Comparison of ENCODE assay signal across 18 cellular contexts in genomic region chr12:125299840-125300239, GRCh38.
DNase-seq lines count a peak whose midpoint lies in the region; ATAC-seq and TF ChIP-seq lines count a peak whose summit lies in the region.
"Had no signal": no experiment of that assay in that cellular context is flagged by ENCODE, and none has a peak within 500 bp of the region (broad histone marks: within the 10 kb centered on the region; RNA-seq: fewer than 3 reads in every experiment).

No MANE protein-coding gene starts in this region.

- H3K9me3 Mint-ChIP-seq in stimulated activated naive CD8-positive, alpha-beta T cell treated with anti-CD3 and anti-CD28 coated beads, Interleukin-15, amount 100 ng/mL, for 72 hours: no peaks in the 10 kb centered on the region
- H3K9me3 Mint-ChIP-seq in neural progenitor cell (peaks cover 7% of the 10 kb centered on the region), mesothelial cell of epicardium (no peaks in the 10 kb centered on the region)

- no peaks in the 10 kb centered on the region for H3F3A ChIP-seq in neural progenitor cell (ENCODE audit: low read depth)

- H3K36me3 Mint-ChIP-seq in neural progenitor cell: no peaks in the 10 kb centered on the region
- no peaks in the 10 kb centered on the region for H3K36me3 Mint-ChIP-seq in mesothelial cell of epicardium
- H3K36me3 Mint-ChIP-seq: CD4-positive, alpha-beta memory T cell had no signal

- H3K27ac ChIP-seq in coronary artery: no peak overlapping the region
- H3K27ac ChIP-seq in neural progenitor cell: no peak overlapping the region

- H2AFZ ChIP-seq in neural progenitor cell (replicated peaks): no peak overlapping the region
- H2AFZ ChIP-seq: GM23338 had no signal

- DNase-seq in stimulated activated naive CD8-positive, alpha-beta T cell treated with anti-CD3 and anti-CD28 coated beads, Interleukin-15, amount 100 ng/mL, for 72 hours: no peak
- DNase-seq in stimulated activated naive CD8-positive, alpha-beta T cell treated with anti-CD3 and anti-CD28 coated beads, Interleukin-15, Interleukin-2, amounts not matched to agents 100 U/mL and 50 U/mL, for 24 hours: no peak
- DNase-seq in coronary artery (ENCODE audit: low spot score): peak; percentile 49
- DNase-seq in neural progenitor cell (ENCODE audit: low spot score): no peak
- DNase-seq in NCI-H226: no peak
- no peak for DNase-seq in mesothelial cell of epicardium (ENCODE audit: low spot score in 2 of 2, unreplicated experiment in 2 of 2)
- DNase-seq: 8988T; C1 segment of cervical spinal cord; Calu3; CD4-positive, alpha-beta memory T cell; COR-L47; DMS53; DMS79 treated with DMSO at 0.1 percent for 48 hours; GF-D8; HFFc6 had no signal

- TF ChIP-seq CTCF in coronary artery (IDR thresholded peaks at IDR 0.05) (no peak), neural progenitor cell (IDR thresholded peaks at IDR 0.05) (no peak), mesothelial cell of epicardium (IDR thresholded peaks at IDR 0.05; ENCODE audit: unreplicated experiment) (no peak)

- no peak overlapping the region for H3K4me3 Mint-ChIP-seq in stimulated activated naive CD8-positive, alpha-beta T cell treated with anti-CD3 and anti-CD28 coated beads, Interleukin-15, amount 100 ng/mL, for 72 hours
- H3K4me3 Mint-ChIP-seq in neural progenitor cell: no peak overlapping the region
- H3K4me3 Mint-ChIP-seq in mesothelial cell of epicardium: no peak overlapping the region
- H3K4me3 Mint-ChIP-seq: CD4-positive, alpha-beta memory T cell; GM23338; HFFc6 had no signal

- no peaks in the 10 kb centered on the region for H3K36me3 ChIP-seq in neural progenitor cell
- H3K36me3 ChIP-seq: HAP-1 had no signal

- peaks cover 7% of the 10 kb centered on the region for H3K4me1 ChIP-seq in neural progenitor cell
- H3K4me1 ChIP-seq: HAP-1 had no signal

- no peaks in the 10 kb centered on the region for H3K79me2 ChIP-seq in neural progenitor cell (ENCODE audit: low read depth)

- no peak overlapping the region for H3K9ac ChIP-seq in neural progenitor cell

- H3K27ac Mint-ChIP-seq in stimulated activated naive CD8-positive, alpha-beta T cell treated with anti-CD3 and anti-CD28 coated beads, Interleukin-15, amount 100 ng/mL, for 72 hours: no peak overlapping the region
- H3K27ac Mint-ChIP-seq in neural progenitor cell (peak overlapping the region; percentile 72), mesothelial cell of epicardium (no peak overlapping the region)
- H3K27ac Mint-ChIP-seq: CD4-positive, alpha-beta memory T cell; GM23338; HFFc6 had no signal

- H3K9me3 ChIP-seq in neural progenitor cell (ENCODE audit: low read depth): no peaks in the 10 kb centered on the region
- H3K9me3 ChIP-seq: HAP-1 had no signal

- no peaks in the 10 kb centered on the region for H3K27me3 ChIP-seq in neural progenitor cell

- no peaks in the 10 kb centered on the region for H4K20me1 ChIP-seq in neural progenitor cell (ENCODE audit: low read depth)

- H3K4me2 ChIP-seq in neural progenitor cell: no peak overlapping the region
- H3K4me2 ChIP-seq: GM23338 had no signal

- no peaks in the 10 kb centered on the region for H3K4me1 Mint-ChIP-seq in stimulated activated naive CD8-positive, alpha-beta T cell treated with anti-CD3 and anti-CD28 coated beads, Interleukin-15, amount 100 ng/mL, for 72 hours
- H3K4me1 Mint-ChIP-seq in neural progenitor cell (peaks cover 5% of the 10 kb centered on the region), mesothelial cell of epicardium (no peaks in the 10 kb centered on the region)

- H3K27me3 Mint-ChIP-seq in stimulated activated naive CD8-positive, alpha-beta T cell treated with anti-CD3 and anti-CD28 coated beads, Interleukin-15, amount 100 ng/mL, for 72 hours: peaks cover 16% of the 10 kb centered on the region
- peaks cover 4% of the 10 kb centered on the region for H3K27me3 Mint-ChIP-seq in neural progenitor cell (ENCODE audit: insufficient read depth, low read depth)
- H3K27me3 Mint-ChIP-seq in mesothelial cell of epicardium (ENCODE audit: low read depth): peaks cover 69% of the 10 kb centered on the region

- H3K4me3 ChIP-seq in coronary artery: no peak overlapping the region
- no peak overlapping the region for H3K4me3 ChIP-seq in neural progenitor cell
- H3K4me3 ChIP-seq: GM23338, HAP-1 had no signal

- ATAC-seq in stimulated activated naive CD8-positive, alpha-beta T cell treated with anti-CD3 and anti-CD28 coated beads, Interleukin-15, amount 100 ng/mL, for 72 hours: peak; percentile 6
- no peak for ATAC-seq in stimulated activated naive CD8-positive, alpha-beta T cell treated with anti-CD3 and anti-CD28 coated beads, Interleukin-15, Interleukin-2, amounts not matched to agents 100 U/mL and 50 U/mL, for 24 hours
- no peak for ATAC-seq in GM21825 (IDR thresholded peaks at IDR 0.05; ENCODE audit: unreplicated experiment)
- ATAC-seq: GM23338 had no signal
